ENCODE assay signal across 8 cellular contexts in genomic region chr7:91265693-91266066, GRCh38. TPM values are rescaled to one million over a fixed set of nuclear protein-coding genes. Genes with fewer than 3 reads are reported as not detected.
A peak's percentile ranks its signal among the peaks of the same experiment; 100 is the strongest.
DNase-seq lines count a peak whose midpoint lies in the region; ATAC-seq and TF ChIP-seq lines count a peak whose summit lies in the region.

No MANE protein-coding gene starts in this region.

- H3K27ac Mint-ChIP-seq in CD4-positive, alpha-beta T cell, result no peak overlapping the region

- H3K4me3 Mint-ChIP-seq in CD4-positive, alpha-beta T cell, result peak overlapping the region; percentile 88

- ATAC-seq in CD4-positive, alpha-beta T cell (ENCODE audit: poor library complexity), result no peak
- ATAC-seq in HG03108 (IDR thresholded peaks at IDR 0.05; ENCODE audit: unreplicated experiment), result no peak

- DNase-seq in CD4-positive, alpha-beta T cell, result no peak
- DNase-seq in NCI-H774 (lab: John Stamatoyannopoulos, UW) (peak; percentile 10), epithelial cell of esophagus (ENCODE audit: low read depth) (peak; percentile 42), neuronal stem cell (ENCODE audit: low spot score) (no peak), T1000 (lab: John Stamatoyannopoulos, UW) (no peak), DMS153 treated with DMSO at 0.1 percent for 48 hours (lab: John Stamatoyannopoulos, UW; ENCODE audit: unreplicated experiment) (no peak)
- DNase-seq in stimulated activated CD4-positive, alpha-beta T cell treated with anti-CD3 and anti-CD28 coated beads, Interleukin-1b, Interleukin-23, amount 100 ng/mL, for 48 hours, result no peak

- no peak overlapping the region for H4K91ac ChIP-seq in neuronal stem cell (ENCODE audit: low read depth, low read length, poor library complexity)

- H4K8ac ChIP-seq in neuronal stem cell (ENCODE audit: low read depth, low read length), result no peak overlapping the region

- H3K23ac ChIP-seq in neuronal stem cell (ENCODE audit: low read depth, low read length, poor library complexity), result peak overlapping the region; percentile 83

- H3K27ac ChIP-seq in CD4-positive, alpha-beta T cell (ENCODE audit: low read depth, low read length), result no peak overlapping the region
- no peak overlapping the region for H3K27ac ChIP-seq in neuronal stem cell (replicated peaks; ENCODE audit: low read length)

- intact Hi-C loops in CD4-positive, alpha-beta T cell (cut with DNase I, micrococcal nuclease), result loop anchor here (10.0 kb wide), 1 partner anchor 181 kb away; no protein-coding TSS in a partner anchor

- no peak overlapping the region for H2BK12ac ChIP-seq in neuronal stem cell (ENCODE audit: low read length)

- H3K4me3 ChIP-seq in epithelial cell of esophagus (ENCODE audit: low read length) (peak overlapping the region; percentile 64), neuronal stem cell (ENCODE audit: low read length in 2 of 2) (peak overlapping the region; percentile 77 to 93)

- no peak overlapping the region for H2BK5ac ChIP-seq in neuronal stem cell (ENCODE audit: low read length)

- H3K18ac ChIP-seq in neuronal stem cell (ENCODE audit: low read length), result peak overlapping the region; percentile 71

- peaks cover 39% of the 10 kb centered on the region for H3K27me3 ChIP-seq in CD4-positive, alpha-beta T cell (ENCODE audit: control insufficient read depth, insufficient read depth, low read length)
- peaks cover 0 to 35% (median 0%) of the 10 kb centered on the region in 3 experiments for H3K27me3 ChIP-seq in neuronal stem cell (ENCODE audit: control insufficient read depth in 3 of 3, insufficient read depth in 3 of 3, low read depth in 1 of 3, low read length in 3 of 3)

- H2BK15ac ChIP-seq in neuronal stem cell (ENCODE audit: low read length), result peak overlapping the region; percentile 91

- H3K36me3 ChIP-seq in neuronal stem cell (replicated peaks in 1 of 2; ENCODE audit: control insufficient read depth in 2 of 2, insufficient read depth in 2 of 2, low read length in 2 of 2), result peaks cover 0 to 43% of the 10 kb centered on the region in 2 donors

- TF ChIP-seq CTCF in CD4-positive, alpha-beta T cell (IDR thresholded peaks at IDR 0.05), result no peak
- TF ChIP-seq CTCF in epithelial cell of esophagus (IDR thresholded peaks at IDR 0.05; ENCODE audit: insufficient read depth, low read depth, low read length, missing control alignments), result no peak

- peak overlapping the region; percentile 77 for H3K14ac ChIP-seq in neuronal stem cell (ENCODE audit: low read length)

- H2AK5ac ChIP-seq in neuronal stem cell (ENCODE audit: low read depth, low read length), result peak overlapping the region; percentile 95

- POLR2A ChIA-PET in CD4-positive, alpha-beta T cell (lab: Charles Lee), result no interaction called here

- H3K36me3 Mint-ChIP-seq in CD4-positive, alpha-beta T cell (ENCODE audit: low read depth), result no peaks in the 10 kb centered on the region

- peak overlapping the region; percentile 87 for H3K9ac ChIP-seq in neuronal stem cell (ENCODE audit: low read depth, low read length, poor library complexity)

- H3K79me1 ChIP-seq in neuronal stem cell (ENCODE audit: low read depth, low read length), result peaks cover 11% of the 10 kb centered on the region

- H3K4me1 Mint-ChIP-seq in CD4-positive, alpha-beta T cell (ENCODE audit: low read depth), result no peaks in the 10 kb centered on the region

- no peaks in the 10 kb centered on the region for H3K9me3 Mint-ChIP-seq in CD4-positive, alpha-beta T cell

- H3K4ac ChIP-seq in neuronal stem cell (ENCODE audit: low read length), result no peak overlapping the region

- H3K4me1 ChIP-seq in neuronal stem cell (ENCODE audit: control insufficient read depth in 2 of 2, insufficient read depth in 1 of 2, low read depth in 1 of 2, low read length in 2 of 2), result peaks cover 12 to 17% of the 10 kb centered on the region in 2 donors

- WGBS in neuronal stem cell (ENCODE audit: extremely low coverage in 2 of 2, insufficient read length in 2 of 2, insufficient replicate concordance in 1 of 2), 2 donors, result no CpG with 5 or more reads among the region's 31 CpGs

- CTCF ChIA-PET in CD4-positive, alpha-beta T cell (lab: Charles Lee), result no interaction called here

- peaks cover 34% of the 10 kb centered on the region for H3K27me3 Mint-ChIP-seq in CD4-positive, alpha-beta T cell

- H2AFZ ChIP-seq in neuronal stem cell (ENCODE audit: low read length), result no peak overlapping the region

- H3K9me3 ChIP-seq in CD4-positive, alpha-beta T cell (ENCODE audit: control insufficient read depth, low read length), result no peaks in the 10 kb centered on the region
- peaks cover 0 to 31% of the 10 kb centered on the region in 2 donors for H3K9me3 ChIP-seq in neuronal stem cell (replicated peaks in 1 of 2; ENCODE audit: control insufficient read depth in 2 of 2, insufficient read depth in 1 of 2, low read depth in 1 of 2, low read length in 2 of 2)

- H3K4me2 ChIP-seq in neuronal stem cell (ENCODE audit: insufficient read depth, low read length, poor library complexity, severe bottlenecking), result peak overlapping the region; percentile 92

- H2BK120ac ChIP-seq in neuronal stem cell (ENCODE audit: low read depth, low read length), result peak overlapping the region; percentile 2

RNA-seq across cellular contexts. Expression of gene FZD1, which starts 1.4 kb away (rescaled TPM):
- under 1 TPM; 0.22 to 0.28 TPM for total RNA-seq in CD4-positive, alpha-beta T cell
- 14.2 TPM for polyA plus RNA-seq in neuronal stem cell (2013, experiment 1 of 2)
- polyA plus RNA-seq in neuronal stem cell (2013, experiment 2 of 2), result 14.1 TPM

Comparison
In these comparisons a context has a peak if more than half of its experiments do, and no peak if none do; other contexts are left out.
1. DNase-seq: peak in NCI-H774 (single experiment) and epithelial cell of esophagus (single experiment); none in CD4-positive, alpha-beta T cell (0 of 10), neuronal stem cell (single experiment), T1000 (single experiment), DMS153 treated with DMSO at 0.1 percent for 48 hours (single experiment) and stimulated activated CD4-positive, alpha-beta T cell treated with anti-CD3 and anti-CD28 coated beads, Interleukin-1b, Interleukin-23, amount 100 ng/mL, for 48 hours (single experiment).